ENCODE assay signal across 8 cellular contexts in the genomic region with DNA sequence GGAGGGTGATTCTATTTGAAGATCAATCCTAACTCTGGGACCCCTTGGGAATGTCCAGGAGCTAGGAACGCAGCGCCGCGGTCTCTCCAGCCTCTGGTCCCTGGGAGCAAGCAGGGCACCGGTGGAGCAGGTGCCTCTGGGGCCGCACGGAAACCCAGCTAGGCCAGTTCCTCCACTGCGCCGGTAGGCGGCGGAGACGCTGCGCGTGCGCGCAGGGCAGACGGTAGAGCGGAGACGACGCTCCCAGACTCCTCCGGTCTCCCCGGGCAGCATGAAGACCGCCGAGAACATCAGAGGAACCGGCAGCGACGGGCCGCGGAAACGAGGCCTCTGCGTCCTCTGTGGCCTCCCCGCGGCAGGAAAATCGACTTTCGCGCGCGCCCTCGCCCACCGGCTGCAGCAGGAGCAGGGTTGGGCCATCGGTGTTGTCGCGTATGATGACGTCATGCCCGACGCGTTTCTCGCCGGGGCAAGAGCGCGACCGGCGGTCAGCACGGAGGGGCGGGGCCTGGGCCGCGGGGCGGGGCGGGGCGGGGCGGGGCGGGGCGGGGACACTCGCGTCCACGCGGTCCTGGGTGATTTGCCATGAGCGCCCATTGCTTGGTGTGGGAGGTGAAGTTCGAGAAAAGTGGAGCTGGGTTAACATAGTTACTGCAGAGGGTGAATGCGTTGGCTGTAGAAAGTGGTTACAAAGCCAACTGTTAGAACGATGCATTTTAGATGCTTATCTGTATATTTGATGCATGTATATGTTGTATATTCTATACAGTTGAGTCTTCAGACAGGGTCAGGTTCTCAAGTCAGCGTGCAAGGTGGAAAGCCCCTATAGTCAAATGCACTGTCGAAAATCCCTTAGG. TPM values are rescaled to one million over a fixed set of nuclear protein-coding genes. Genes with fewer than 3 reads are reported as not detected.
A peak's percentile ranks its signal among the peaks of the same experiment; 100 is the strongest.
DNase-seq lines count a peak whose midpoint lies in the region; ATAC-seq and TF ChIP-seq lines count a peak whose summit lies in the region.

A gene with protein sequence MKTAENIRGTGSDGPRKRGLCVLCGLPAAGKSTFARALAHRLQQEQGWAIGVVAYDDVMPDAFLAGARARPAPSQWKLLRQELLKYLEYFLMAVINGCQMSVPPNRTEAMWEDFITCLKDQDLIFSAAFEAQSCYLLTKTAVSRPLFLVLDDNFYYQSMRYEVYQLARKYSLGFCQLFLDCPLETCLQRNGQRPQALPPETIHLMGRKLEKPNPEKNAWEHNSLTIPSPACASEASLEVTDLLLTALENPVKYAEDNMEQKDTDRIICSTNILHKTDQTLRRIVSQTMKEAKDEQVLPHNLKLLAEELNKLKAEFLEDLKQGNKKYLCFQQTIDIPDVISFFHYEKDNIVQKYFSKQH (plus strand): TSS at position 193 of the 857 bp plus-strand sequence. CDS start 79 bp downstream, at position 272.

- H3K27ac ChIP-seq in SK-N-MC: peak within 1 kb of the TSS; percentile 74; the same call in 1 of the 2 replicates
- H3K27ac ChIP-seq in testis: peak within 1 kb of the TSS; percentile 94 to 95

- intact Hi-C loops in testis (cut with DNase I; ENCODE audit: low total_unique reads): no loop called here

- H3K4me1 ChIP-seq in testis: no peaks in the 10 kb centered on the region

- TF ChIP-seq POLR2A in testis (IDR thresholded peaks at IDR 0.05): no peak

- 0 to 2% methylated on average over 24 to 50 of the region's 73 CpGs for WGBS in testis, 2 donors

- TF ChIP-seq CTCF in GM12864 (IDR thresholded peaks at IDR 0.05; ENCODE audit: low read depth, low read length, missing control alignments) (peak; percentile 99), omental fat pad (IDR thresholded peaks at IDR 0.05) (peak in 1 of 3 donors; percentile 94), testis (IDR thresholded peaks at IDR 0.05) (peak; percentile 84 to 97 (median 95))

- peak; percentile 74 for DNase-seq in GM12864 (ENCODE audit: low read depth)
- peak; percentile 83 for DNase-seq in NCI-H1048 (lab: John Stamatoyannopoulos, UW)
- DNase-seq in SK-N-MC (ENCODE audit: low read depth, low spot score): no peak
- peak; percentile 80 to 93 for DNase-seq in activated naive CD4-positive, alpha-beta T cell treated with anti-CD3 and anti-CD28 coated beads, Interleukin-2, amount 50 U/mL, for 72 hours (ENCODE audit: low spot score in 2 of 2)
- peak; percentile 90 for DNase-seq in glomerular visceral epithelial cell (ENCODE audit: extremely low spot score)
- DNase-seq in omental fat pad (ENCODE audit: low spot score): peak; percentile 72
- DNase-seq in testis: peak; percentile 94

- H3K27me3 ChIP-seq in testis: no peaks in the 10 kb centered on the region

- peak within 1 kb of the TSS; percentile 80 for H3K9ac ChIP-seq in SK-N-MC (ENCODE audit: insufficient read length)

- peak within 1 kb of the TSS; percentile 86 to 99 for H3K27ac Mint-ChIP-seq in activated naive CD4-positive, alpha-beta T cell treated with anti-CD3 and anti-CD28 coated beads, Interleukin-2, amount 50 U/mL, for 72 hours

- ATAC-seq in HG02610 (IDR thresholded peaks at IDR 0.05; ENCODE audit: unreplicated experiment) (peak; percentile 95), omental fat pad (ENCODE audit: low FRiP score) (peak; percentile 100)
- peak; percentile 96 to 97 for ATAC-seq in activated naive CD4-positive, alpha-beta T cell treated with anti-CD3 and anti-CD28 coated beads, Interleukin-2, amount 50 U/mL, for 72 hours

- H3K4me3 ChIP-seq in GM12864 (ENCODE audit: low read depth, low read length): peak within 1 kb of the TSS; percentile 78
- H3K4me3 ChIP-seq in SK-N-MC: peak within 1 kb of the TSS; percentile 79
- peak within 1 kb of the TSS; percentile 81 to 85 for H3K4me3 ChIP-seq in testis

- no peaks in the 10 kb centered on the region for H3K9me3 ChIP-seq in SK-N-MC (ENCODE audit: low read depth, low read length)
- no peaks in the 10 kb centered on the region for H3K9me3 ChIP-seq in testis

- no peaks in the 10 kb centered on the region for H3K9me3 Mint-ChIP-seq in activated naive CD4-positive, alpha-beta T cell treated with anti-CD3 and anti-CD28 coated beads, Interleukin-2, amount 50 U/mL, for 72 hours

- H3K36me3 ChIP-seq in SK-N-MC (ENCODE audit: insufficient read depth, low read length) (no peaks in the 10 kb centered on the region; the same call in 1 of the 2 replicates), testis (ENCODE audit: low read depth, missing control alignments) (no peaks in the 10 kb centered on the region)

- H3K36me3 Mint-ChIP-seq in activated naive CD4-positive, alpha-beta T cell treated with anti-CD3 and anti-CD28 coated beads, Interleukin-2, amount 50 U/mL, for 72 hours: peaks cover 0 to 6% of the 10 kb centered on the region in 2 donors

RNA-seq across cellular contexts. Expression of the gene that starts here (rescaled TPM):
- total RNA-seq in activated naive CD4-positive, alpha-beta T cell treated with anti-CD3 and anti-CD28 coated beads, Interleukin-2, amount 50 U/mL, for 72 hours: 1 to 10 TPM; 2.7 to 6.1 TPM
- 1 to 10 TPM; 1.1 to 2.8 (median 1.6) TPM for total RNA-seq in omental fat pad
- 10 to 100 TPM; 12.1 to 19.1 TPM for total RNA-seq in testis
- 15.7 TPM for polyA plus RNA-seq in testis (ENCODE audit: insufficient read depth, low read depth, low replicate concordance)
